ENCODE assay signal across 20 cellular contexts in the genomic region with DNA sequence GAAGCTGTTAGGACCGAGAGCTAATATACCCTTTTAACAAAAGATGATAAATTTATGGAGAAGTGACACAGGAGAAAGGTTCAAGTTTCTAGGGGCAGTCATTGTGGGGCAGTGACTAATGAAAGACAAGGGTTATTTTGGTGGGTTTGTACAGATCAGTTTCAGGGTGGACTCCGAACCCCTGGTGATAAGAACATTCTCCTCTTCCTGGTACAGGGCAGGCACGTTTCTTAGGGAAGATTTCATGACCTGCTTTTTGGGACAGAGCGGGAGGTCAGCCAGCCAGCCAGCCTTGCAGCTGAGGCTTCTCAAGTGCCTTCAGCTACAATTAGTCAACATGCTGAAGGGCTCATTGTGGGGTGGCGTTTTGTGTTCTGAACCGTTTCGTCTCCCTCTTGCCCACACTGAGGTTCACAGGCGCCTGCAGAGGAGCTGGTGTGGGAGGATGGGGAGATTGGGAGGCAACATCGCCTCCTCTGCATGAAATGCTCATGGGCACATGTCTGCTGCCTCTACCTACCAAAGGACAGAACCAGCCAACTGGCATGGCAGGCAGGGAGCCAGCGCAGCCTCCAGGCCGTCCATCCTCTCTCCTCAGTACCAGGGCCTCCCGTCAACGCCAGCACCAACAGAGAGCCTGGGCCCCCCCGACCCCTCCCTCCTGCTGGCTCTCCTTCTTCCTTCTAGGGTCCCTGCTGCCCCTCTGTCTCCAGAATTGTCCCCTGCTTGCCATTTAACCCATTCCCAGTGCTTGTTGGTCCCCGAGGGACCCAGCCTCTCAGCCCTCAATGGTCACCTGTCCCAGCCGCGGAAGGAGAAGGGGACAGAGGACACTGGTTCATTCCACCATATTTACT. TPM values are rescaled to one million over a fixed set of nuclear protein-coding genes. Genes with fewer than 3 reads are reported as not detected.
DNase-seq lines count a peak whose midpoint lies in the region; ATAC-seq, FAIRE-seq and TF ChIP-seq lines count a peak whose summit lies in the region.
"Had no signal": no experiment of that assay in that cellular context is flagged by ENCODE, and none has a peak within 500 bp of the region (broad histone marks: within the 10 kb centered on the region; RNA-seq: fewer than 3 reads in every experiment).

No MANE protein-coding gene starts in this region.

- no peak for TF ChIP-seq POLR2A in GM12891 (IDR thresholded peaks at IDR 0.05; ENCODE audit: low read depth, low read length)

- WGBS in trophoblast cell (ENCODE audit: extremely low coverage, insufficient coverage, insufficient read length): no CpG with 5 or more reads among the region's 17 CpGs

- no peak for FAIRE-seq in GM12891 (lab: Jason Lieb, UNC)
- FAIRE-seq: colon, endometrium had no signal

- H2BK5ac ChIP-seq in trophoblast cell (ENCODE audit: low read depth, low read length, poor library complexity): no peak overlapping the region

- H3K4ac ChIP-seq in trophoblast cell (ENCODE audit: low read depth, low read length): no peak overlapping the region

- ATAC-seq in HG03097 (IDR thresholded peaks at IDR 0.05; ENCODE audit: low FRiP score, unreplicated experiment): no peak

- no peaks in the 10 kb centered on the region for H4K20me1 ChIP-seq in BLaER1 treated with 17β-estradiol and CSF1 and Interleukin-3, amounts not matched to agents 10 nM and 100 nM
- H4K20me1 ChIP-seq in fibroblast of lung (ENCODE audit: control insufficient read depth, extremely low read depth, insufficient read depth, low read length): no peaks in the 10 kb centered on the region

- H2BK12ac ChIP-seq in trophoblast cell (ENCODE audit: low read length): peak overlapping the region; percentile 70

- H4K91ac ChIP-seq in trophoblast cell (ENCODE audit: low read depth, low read length): no peak overlapping the region

- POLR2A ChIA-PET in RWPE1 (lab: Yijun Ruan, JAX; ENCODE audit: low non-redundant PET): no interaction called here

- H3K9me3 ChIP-seq in BLaER1 treated with 17β-estradiol and CSF1 and Interleukin-3, amounts not matched to agents 10 nM and 100 nM (replicated peaks in 1 of 11): no peaks in the 10 kb centered on the region
- H3K9me3 ChIP-seq in fibroblast of lung (ENCODE audit: control insufficient read depth, insufficient read depth, low read depth, low read length) (no peaks in the 10 kb centered on the region), trophoblast cell (ENCODE audit: insufficient read depth, low read depth, low read length) (no peaks in the 10 kb centered on the region)
- H3K9me3 ChIP-seq: left ventricle myocardium inferior, uterus had no signal

- H2AFZ ChIP-seq in fibroblast of lung (ENCODE audit: low read length) (no peak overlapping the region), trophoblast cell (ENCODE audit: insufficient read depth, low read length, poor library complexity) (no peak overlapping the region)

- CTCF ChIA-PET in RWPE1 (lab: Yijun Ruan, JAX): interaction anchor here (0.5 to 1.6 kb wide), 5 partner anchors 76 to 1081 kb away, joined by 3 to 6 read pairs (median 3); no protein-coding TSS in a partner anchor

- peaks cover 18% of the 10 kb centered on the region for H3K79me1 ChIP-seq in trophoblast cell (ENCODE audit: low read length)

- no peak overlapping the region for H2BK120ac ChIP-seq in trophoblast cell (ENCODE audit: insufficient read depth, low read length, poor library complexity)

- peaks cover 13 to 78% (median 51%) of the 10 kb centered on the region in 10 experiments; a peak in 19 of 20 replicates for H3K4me1 ChIP-seq in BLaER1 treated with 17β-estradiol and CSF1 and Interleukin-3, amounts not matched to agents 10 nM and 100 nM
- H3K4me1 ChIP-seq in fibroblast of lung (ENCODE audit: control insufficient read depth, extremely low read depth, insufficient read depth, low read length): no peaks in the 10 kb centered on the region
- peaks cover 13 to 23% of the 10 kb centered on the region in 2 experiments for H3K4me1 ChIP-seq in trophoblast cell (ENCODE audit: control insufficient read depth in 1 of 2, insufficient read depth in 2 of 2, low read length in 2 of 2)
- H3K4me1 ChIP-seq: uterus had no signal

- H4K8ac ChIP-seq in trophoblast cell (ENCODE audit: low read depth, low read length): no peak overlapping the region

- H3K79me2 ChIP-seq in fibroblast of lung (ENCODE audit: control insufficient read depth, insufficient read depth, low read length) (no peaks in the 10 kb centered on the region), trophoblast cell (ENCODE audit: control insufficient read depth, insufficient read depth, low read length, poor library complexity) (no peaks in the 10 kb centered on the region)

- no peaks in the 10 kb centered on the region for H3K27me3 ChIP-seq in BLaER1 treated with 17β-estradiol and CSF1 and Interleukin-3, amounts not matched to agents 10 nM and 100 nM
- H3K27me3 ChIP-seq in fibroblast of lung (ENCODE audit: control insufficient read depth, insufficient read depth, low read length) (no peaks in the 10 kb centered on the region), trophoblast cell (ENCODE audit: insufficient read depth, low read length) (no peaks in the 10 kb centered on the region)
- H3K27me3 ChIP-seq: uterus had no signal

- peak overlapping the region; percentile 2 for H2AK5ac ChIP-seq in trophoblast cell (ENCODE audit: low read length)

- H3K4me2 ChIP-seq in BLaER1 treated with 17β-estradiol and CSF1 and Interleukin-3, amounts not matched to agents 10 nM and 100 nM: peak overlapping the region in 6 of 11 experiments; percentile 71 to 85 (median 79); a peak in 10 of 22 replicates
- H3K4me2 ChIP-seq in fibroblast of lung (ENCODE audit: extremely low read depth, insufficient read depth, low read length) (no peak overlapping the region), trophoblast cell (ENCODE audit: low read length) (no peak overlapping the region)

- H3K4me3 ChIP-seq in BLaER1 treated with 17β-estradiol and CSF1 and Interleukin-3, amounts not matched to agents 10 nM and 100 nM: no peak overlapping the region
- H3K4me3 ChIP-seq in fibroblast of lung (replicated peaks in 1 of 4; ENCODE audit: control extremely low read depth in 1 of 4, insufficient read depth in 1 of 4, low read depth in 3 of 4, low read length in 4 of 4) (no peak overlapping the region), trophoblast cell (ENCODE audit: low read depth, low read length) (no peak overlapping the region)
- H3K4me3 ChIP-seq: left ventricle myocardium inferior, uterus had no signal

- no peak overlapping the region for H3K18ac ChIP-seq in trophoblast cell (ENCODE audit: low read length)

- H3K14ac ChIP-seq in trophoblast cell (ENCODE audit: low read length): no peak overlapping the region

- no peak for TF ChIP-seq CTCF in RWPE1 (conservative IDR thresholded peaks at IDR 0.05; ENCODE audit: low read depth)
- no peak for TF ChIP-seq CTCF in fibroblast of lung (conservative IDR thresholded peaks at IDR 0.05 in 1 of 2, IDR thresholded peaks at IDR 0.05 in 1 of 2; ENCODE audit: low read depth in 1 of 2, low read length in 2 of 2)

- no peak overlapping the region for H3K23ac ChIP-seq in trophoblast cell (ENCODE audit: low read length)

- no peak overlapping the region for H4K12ac ChIP-seq in trophoblast cell (ENCODE audit: low read depth, low read length)

- peak overlapping the region in 5 of 11 experiments; percentile 45 to 64 (median 52); a peak in 8 of 22 replicates for H3K27ac ChIP-seq in BLaER1 treated with 17β-estradiol and CSF1 and Interleukin-3, amounts not matched to agents 10 nM and 100 nM
- H3K27ac ChIP-seq in RWPE1 (peak overlapping the region; percentile 92), fibroblast of lung (ENCODE audit: insufficient read depth, low read length) (peak overlapping the region; percentile 17), trophoblast cell (ENCODE audit: low read depth, low read length) (no peak overlapping the region)
- H3K27ac ChIP-seq: left ventricle myocardium inferior, uterus had no signal

- H3K36me3 ChIP-seq in BLaER1 treated with 17β-estradiol and CSF1 and Interleukin-3, amounts not matched to agents 10 nM and 100 nM: no peaks in the 10 kb centered on the region
- H3K36me3 ChIP-seq in fibroblast of lung (ENCODE audit: control insufficient read depth, insufficient read depth, low read length) (no peaks in the 10 kb centered on the region), trophoblast cell (ENCODE audit: control insufficient read depth in 1 of 2, insufficient read depth in 2 of 2, low read length in 2 of 2) (no peaks in the 10 kb centered on the region)
- H3K36me3 ChIP-seq: left ventricle myocardium inferior, uterus had no signal

- no peak overlapping the region for H3K9ac ChIP-seq in BLaER1 treated with 17β-estradiol and CSF1 and Interleukin-3, amounts not matched to agents 10 nM and 100 nM
- H3K9ac ChIP-seq in fibroblast of lung (ENCODE audit: insufficient read depth, low read length) (no peak overlapping the region), trophoblast cell (ENCODE audit: low read length) (no peak overlapping the region)

- DNase-seq in RWPE1 (ENCODE audit: low spot score) (no peak), fibroblast of lung (ENCODE audit: low read depth in 2 of 2) (no peak), trophoblast cell (peak in 1 of 2 donors; percentile 16), GM12891 (ENCODE audit: insufficient read length, low spot score) (no peak), RPMI8226 (no peak), SHP77 (lab: John Stamatoyannopoulos, UW) (no peak)
- DNase-seq: activated CD4-positive, alpha-beta T cell treated with anti-CD3 and anti-CD28 coated beads for 1 hour; activated CD8-positive, alpha-beta memory T cell treated with anti-CD3 and anti-CD28 coated beads, Interleukin-2, amount 10 ng/mL, durations not matched to agents 7 days and 5 days; activated gamma-delta T cell treated with Interleukin-2 at 50 U/mL for 16 hours; amygdala; left ventricle myocardium inferior; posterior cingulate gyrus; SIG-M5; stimulated activated naive CD4-positive, alpha-beta T cell treated with Interleukin-2 at 50 U/mL for 16 hours; T-helper 9 cell; uterus had no signal

TF ChIP-seq in GM12891, 5 proteins besides CTCF, POLR2A, EP300 and RAD21:
- TF ChIP-seq TAF1 (IDR thresholded peaks at IDR 0.05; ENCODE audit: low read depth, low read length) (no peak), SPI1 (IDR thresholded peaks at IDR 0.05; ENCODE audit: low read depth, low read length) (no peak), POU2F2 (IDR thresholded peaks at IDR 0.05; ENCODE audit: low read depth, low read length) (no peak), POLR2AphosphoS5 (IDR thresholded peaks at IDR 0.05; ENCODE audit: low read depth, low read length) (no peak)

RNA-seq across cellular contexts. Expression of gene CHMP1B, which starts 9.6 kb away (rescaled TPM):
- total RNA-seq in fibroblast of lung: 45.7 and 49.7 TPM in 2 replicates
- polyA plus RNA-seq in fibroblast of lung: 26.3 and 26.5 TPM in 2 replicates
- 23.4 and 25.1 TPM in 2 replicates for polyA plus RNA-seq in fibroblast of lung (2012)
- polyA minus RNA-seq in fibroblast of lung (ENCODE audit: low replicate concordance): 14.8 and 17.4 TPM in 2 replicates
- 34.8 and 35.1 TPM in 2 replicates for polyA plus RNA-seq in trophoblast cell (2013)
- polyA plus RNA-seq in GM12891 (2012; ENCODE audit: low read depth, missing spikeins): 16.2 TPM

RNA-seq across cellular contexts. Expression of gene MPPE1, which starts 47.3 kb away (rescaled TPM):
- total RNA-seq in fibroblast of lung: 29.7 and 32.1 TPM in 2 replicates
- polyA plus RNA-seq in fibroblast of lung: 16.5 and 23.3 TPM in 2 replicates
- polyA plus RNA-seq in fibroblast of lung (2012): 15.1 and 19.0 TPM in 2 replicates
- polyA minus RNA-seq in fibroblast of lung (ENCODE audit: low replicate concordance): 2.5 and 18.7 TPM in 2 replicates
- polyA plus RNA-seq in trophoblast cell (2013): 8.7 and 9.5 TPM in 2 replicates
- polyA plus RNA-seq in GM12891 (2012; ENCODE audit: low read depth, missing spikeins): 17.7 TPM

Comparison
In these comparisons a context has a peak if more than half of its experiments do, and no peak if none do; other contexts are left out.
1. H3K4me2 ChIP-seq: peak in BLaER1 treated with 17β-estradiol and CSF1 and Interleukin-3, amounts not matched to agents 10 nM and 100 nM (6 of 11); none in fibroblast of lung (single experiment) and trophoblast cell (single experiment).